9 cellular contexts compared by ENCODE assay signal in genomic region chr10:84156768-84157167, GRCh38. TPM values are rescaled to one million over a fixed set of nuclear protein-coding genes. Genes with fewer than 3 reads are reported as not detected.
DNase-seq lines count a peak whose midpoint lies in the region; ATAC-seq and TF ChIP-seq lines count a peak whose summit lies in the region.
"Had no signal": no experiment of that assay in that cellular context is flagged by ENCODE, and none has a peak within 500 bp of the region (broad histone marks: within the 10 kb centered on the region; RNA-seq: fewer than 3 reads in every experiment).

No MANE protein-coding gene starts in this region.

- H3K36me3 Mint-ChIP-seq in activated CD8-positive, alpha-beta T cell treated with anti-CD3 and anti-CD28 coated beads, Interleukin-2, amount 10 ng/mL, durations not matched to agents 7 days and 5 days (ENCODE audit: low read depth), result peaks cover 35% of the 10 kb centered on the region
- peaks cover 9% of the 10 kb centered on the region for H3K36me3 Mint-ChIP-seq in memory B cell

- POLR2A ChIA-PET in activated CD8-positive, alpha-beta T cell treated with anti-CD3 and anti-CD28 coated beads, Interleukin-2, amount 10 ng/mL, durations not matched to agents 7 days and 5 days (lab: Charles Lee), result interaction anchor here (0.8 to 1.0 kb wide), 2 partner anchors 16 to 35 kb away, joined by 3 to 6 read pairs; no protein-coding TSS in a partner anchor

- intact Hi-C loops in colonic mucosa (cut with DNase I), result no loop called here

- no peak for TF ChIP-seq CTCF in colonic mucosa (IDR thresholded peaks at IDR 0.05)

- peaks cover 26% of the 10 kb centered on the region for H3K4me1 Mint-ChIP-seq in activated CD8-positive, alpha-beta T cell treated with anti-CD3 and anti-CD28 coated beads, Interleukin-2, amount 10 ng/mL, durations not matched to agents 7 days and 5 days (ENCODE audit: low read depth)
- peaks cover 7% of the 10 kb centered on the region for H3K4me1 Mint-ChIP-seq in memory B cell

- H3K9me3 Mint-ChIP-seq in activated CD8-positive, alpha-beta T cell treated with anti-CD3 and anti-CD28 coated beads, Interleukin-2, amount 10 ng/mL, durations not matched to agents 7 days and 5 days (ENCODE audit: insufficient read depth), result no peaks in the 10 kb centered on the region
- H3K9me3 Mint-ChIP-seq in memory B cell, result no peaks in the 10 kb centered on the region

- H3K27me3 Mint-ChIP-seq in activated CD8-positive, alpha-beta T cell treated with anti-CD3 and anti-CD28 coated beads, Interleukin-2, amount 10 ng/mL, durations not matched to agents 7 days and 5 days (ENCODE audit: low read depth), result peaks cover 3% of the 10 kb centered on the region
- peaks cover 1% of the 10 kb centered on the region for H3K27me3 Mint-ChIP-seq in memory B cell

- peak; percentile 50 for ATAC-seq in HG03095 (IDR thresholded peaks at IDR 0.05; ENCODE audit: unreplicated experiment)
- peak; percentile 96 for ATAC-seq in activated CD8-positive, alpha-beta T cell treated with anti-CD3 and anti-CD28 coated beads, Interleukin-2, amount 10 ng/mL, durations not matched to agents 7 days and 5 days
- peak; percentile 99 for ATAC-seq in memory B cell (ENCODE audit: low read depth)

- peaks cover 14% of the 10 kb centered on the region for H3K36me3 ChIP-seq in colonic mucosa

- no peaks in the 10 kb centered on the region for H3K27me3 ChIP-seq in colonic mucosa
- H3K27me3 ChIP-seq: sigmoid colon had no signal

- H3K4me3 ChIP-seq in colonic mucosa, result no peak overlapping the region
- H3K4me3 ChIP-seq: sigmoid colon had no signal

- H3K9ac ChIP-seq in colonic mucosa (ENCODE audit: low read depth in 2 of 2, low read length in 2 of 2), result no peak overlapping the region

- peak overlapping the region; percentile 77 for H3K27ac Mint-ChIP-seq in activated CD8-positive, alpha-beta T cell treated with anti-CD3 and anti-CD28 coated beads, Interleukin-2, amount 10 ng/mL, durations not matched to agents 7 days and 5 days
- H3K27ac Mint-ChIP-seq in memory B cell, result peak overlapping the region; percentile 67

- in situ Hi-C loops in Caki2 (cut with HindIII; ENCODE audit: low pct_unique_long_range_greater_than_20kb, low sequenced_read_pairs), result no loop called here
- in situ Hi-C loops in ACHN (cut with HindIII; ENCODE audit: low pct_ligation_motif_present, low pct_unique_long_range_greater_than_20kb, low sequenced_read_pairs), result no loop called here

- CTCF ChIA-PET in activated CD8-positive, alpha-beta T cell treated with anti-CD3 and anti-CD28 coated beads, Interleukin-2, amount 10 ng/mL, durations not matched to agents 7 days and 5 days (lab: Charles Lee), result interaction anchor here (0.9 to 2.2 kb wide), 7 partner anchors 9 to 58 kb away, joined by 3 to 15 read pairs (median 6); partner anchors contain the start of gene CDHR1

- DNase-seq in Caki2 (ENCODE audit: low read depth), result peak; percentile 53
- DNase-seq in activated CD8-positive, alpha-beta T cell treated with anti-CD3 and anti-CD28 coated beads, Interleukin-2, amount 10 ng/mL, durations not matched to agents 7 days and 5 days, result peak; percentile 75
- DNase-seq in memory B cell (ENCODE audit: low spot score in 2 of 2), result no peak
- DNase-seq in ACHN, result no peak
- no peak for DNase-seq in NCI-H82 (lab: John Stamatoyannopoulos, UW)
- no peak for DNase-seq in colonic mucosa
- DNase-seq in RPMI8226, result no peak
- DNase-seq: sigmoid colon had no signal

- H3K27ac ChIP-seq in colonic mucosa, result no peak overlapping the region
- H3K27ac ChIP-seq: sigmoid colon had no signal

- H3K9me3 ChIP-seq in colonic mucosa, result no peaks in the 10 kb centered on the region
- H3K9me3 ChIP-seq: sigmoid colon had no signal

- no peak overlapping the region for H3K4me3 Mint-ChIP-seq in activated CD8-positive, alpha-beta T cell treated with anti-CD3 and anti-CD28 coated beads, Interleukin-2, amount 10 ng/mL, durations not matched to agents 7 days and 5 days
- no peak overlapping the region for H3K4me3 Mint-ChIP-seq in memory B cell

- no peaks in the 10 kb centered on the region for H3K4me1 ChIP-seq in colonic mucosa
- H3K4me1 ChIP-seq: sigmoid colon had no signal

RNA-seq across cellular contexts. Expression of gene GPR15LG, which starts 16.8 kb away (rescaled TPM):
- total RNA-seq in Caki2 (2014; rRNA removed; shearing (Covaris generic); ENCODE audit: low replicate concordance), result not detected in 2 replicates
- total RNA-seq in activated CD8-positive, alpha-beta T cell treated with anti-CD3 and anti-CD28 coated beads, Interleukin-2, amount 10 ng/mL, durations not matched to agents 7 days and 5 days, result not detected
- 100 to 1,000 TPM; 515 to 560 TPM for total RNA-seq in colonic mucosa
- total RNA-seq: sigmoid colon had no signal

RNA-seq across cellular contexts. Expression of gene GHITM, which starts 17.5 kb away (rescaled TPM):
- total RNA-seq in Caki2 (2014; rRNA removed; shearing (Covaris generic); ENCODE audit: low replicate concordance), result 204 and 205 TPM in 2 replicates
- total RNA-seq in activated CD8-positive, alpha-beta T cell treated with anti-CD3 and anti-CD28 coated beads, Interleukin-2, amount 10 ng/mL, durations not matched to agents 7 days and 5 days, result 100 to 1,000 TPM; 123 to 133 TPM
- total RNA-seq in colonic mucosa, result 100 to 1,000 TPM; 284 to 404 TPM

RNA-seq across cellular contexts. Expression of gene CDHR1, which starts 37.6 kb away (rescaled TPM):
- 0.64 TPM in 1 of 2 replicates, not detected in the other for total RNA-seq in Caki2 (2014; rRNA removed; shearing (Covaris generic); ENCODE audit: low replicate concordance)
- total RNA-seq in activated CD8-positive, alpha-beta T cell treated with anti-CD3 and anti-CD28 coated beads, Interleukin-2, amount 10 ng/mL, durations not matched to agents 7 days and 5 days, result under 1 TPM; 0.26 to 0.29 TPM
- total RNA-seq in colonic mucosa, result 100 to 1,000 TPM in 1 of 2 donors, 10 to 100 TPM in 1; 99.3 to 105 TPM

Comparison
In these comparisons a context has a peak if more than half of its experiments do, and no peak if none do; other contexts are left out.
1. DNase-seq: peak in Caki2 (single experiment) and activated CD8-positive, alpha-beta T cell treated with anti-CD3 and anti-CD28 coated beads, Interleukin-2, amount 10 ng/mL, durations not matched to agents 7 days and 5 days (single experiment); none in memory B cell (0 of 2), ACHN (single experiment), NCI-H82 (single experiment), colonic mucosa (single experiment) and RPMI8226 (single experiment).
2. RNA of gene GPR15LG, which starts 16.8 kb away (total RNA-seq): 515 to 560 TPM in colonic mucosa; not detected in Caki2 and not detected in activated CD8-positive, alpha-beta T cell treated with anti-CD3 and anti-CD28 coated beads, Interleukin-2, amount 10 ng/mL, durations not matched to agents 7 days and 5 days; every median in the first group is over 100 times any median in the second.
3. RNA of gene CDHR1, which starts 37.6 kb away (total RNA-seq): 99.3 to 105 TPM in colonic mucosa; 0.26 to 0.29 TPM in activated CD8-positive, alpha-beta T cell treated with anti-CD3 and anti-CD28 coated beads, Interleukin-2, amount 10 ng/mL, durations not matched to agents 7 days and 5 days and 0.64 TPM in Caki2; every median in the first group is over 10 times any median in the second.
4. Peak in every context shown above with its lines, with median percentiles within 50 percentile points of each other: ATAC-seq.